22 cellular contexts compared by ENCODE assay signal in the genomic region with DNA sequence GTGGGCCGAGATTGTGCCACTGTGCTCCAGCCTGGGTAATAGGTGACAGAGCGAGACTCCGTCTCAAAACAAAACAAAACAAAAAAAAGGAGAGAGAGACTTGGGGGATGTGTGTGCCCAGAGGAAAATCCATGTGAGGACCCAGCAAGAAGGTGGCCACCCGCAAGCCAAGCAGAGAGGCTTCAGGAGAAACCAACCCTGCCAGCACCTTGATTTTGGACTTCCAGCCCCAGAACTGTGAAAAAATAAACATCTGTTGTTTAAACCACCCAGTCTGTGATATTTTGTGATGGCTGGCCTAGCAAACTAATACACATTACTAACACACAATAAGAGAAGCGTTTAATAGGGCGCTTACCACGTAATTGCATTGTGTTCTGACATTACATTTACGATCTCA. TPM values are rescaled to one million over a fixed set of nuclear protein-coding genes. Genes with fewer than 3 reads are reported as not detected.
DNase-seq lines count a peak whose midpoint lies in the region; ATAC-seq and TF ChIP-seq lines count a peak whose summit lies in the region.
"Had no signal": no experiment of that assay in that cellular context is flagged by ENCODE, and none has a peak within 500 bp of the region (broad histone marks: within the 10 kb centered on the region; RNA-seq: fewer than 3 reads in every experiment).

No MANE protein-coding gene starts in this region.

- no peak overlapping the region for H2BK120ac ChIP-seq in neuronal stem cell (ENCODE audit: low read depth, low read length)

- H2AFZ ChIP-seq in mammary epithelial cell (ENCODE audit: low read depth, low read length) (no peak overlapping the region), neuronal stem cell (ENCODE audit: low read length) (no peak overlapping the region)

- ATAC-seq in HG03439 (IDR thresholded peaks at IDR 0.05; ENCODE audit: unreplicated experiment): no peak
- ATAC-seq in GM21717 (IDR thresholded peaks at IDR 0.05; ENCODE audit: unreplicated experiment): no peak
- ATAC-seq: SK-N-SH treated with all-trans-retinoic acid at 6 μM for 48 hours; stimulated activated naive CD8-positive, alpha-beta T cell treated with anti-CD3 and anti-CD28 coated beads, Interleukin-15, amount 100 ng/mL, for 72 hours had no signal

- H2BK5ac ChIP-seq in neuronal stem cell (ENCODE audit: low read length): no peak overlapping the region

- no peaks in the 10 kb centered on the region for H3K79me1 ChIP-seq in neuronal stem cell (ENCODE audit: low read depth, low read length)

- no peak overlapping the region for H3K4me3 Mint-ChIP-seq in endodermal cell
- H3K4me3 Mint-ChIP-seq: activated T-cell treated with anti-CD3 and anti-CD28 coated beads, Interleukin-2, amount 50 U/mL, for 24 hours; stimulated activated naive CD8-positive, alpha-beta T cell treated with anti-CD3 and anti-CD28 coated beads, Interleukin-15, amount 100 ng/mL, for 72 hours had no signal

- H3K4ac ChIP-seq in neuronal stem cell (ENCODE audit: low read length): no peak overlapping the region

- intact Hi-C loops in breast epithelium (cut with DNase I; ENCODE audit: low total_unique reads) (loop anchor here (5.0 kb wide), 1 partner anchor 78 kb away; no protein-coding TSS in a partner anchor), mammary epithelial cell (cut with micrococcal nuclease) (loop anchor here (10.0 kb wide), 1 partner anchor 435 kb away; a partner anchor contains a TSS), transverse colon (cut with DNase I; ENCODE audit: low total_unique reads) (no loop called here)

- H3K9ac ChIP-seq in mammary epithelial cell (ENCODE audit: insufficient read depth, low read length) (no peak overlapping the region), endodermal cell (ENCODE audit: extremely low read depth, low read length, poor library complexity, severe bottlenecking) (no peak overlapping the region), neuronal stem cell (ENCODE audit: low read depth, low read length, poor library complexity) (no peak overlapping the region)

- H3K27ac ChIP-seq in breast epithelium (peak overlapping the region; percentile 9 to 98), mammary epithelial cell (ENCODE audit: insufficient read depth, low read depth, low read length) (no peak overlapping the region), endodermal cell (ENCODE audit: low read depth, low read length) (no peak overlapping the region), neuronal stem cell (replicated peaks; ENCODE audit: low read length) (no peak overlapping the region), transverse colon (peak overlapping the region; percentile 98)

- H3K18ac ChIP-seq in neuronal stem cell (ENCODE audit: low read length): no peak overlapping the region

- H3K27ac Mint-ChIP-seq in endodermal cell: peak overlapping the region; percentile 59
- H3K27ac Mint-ChIP-seq: activated T-cell treated with anti-CD3 and anti-CD28 coated beads, Interleukin-2, amount 50 U/mL, for 24 hours; stimulated activated naive CD8-positive, alpha-beta T cell treated with anti-CD3 and anti-CD28 coated beads, Interleukin-15, amount 100 ng/mL, for 72 hours had no signal

- H3K36me3 Mint-ChIP-seq in endodermal cell (ENCODE audit: low read depth): no peaks in the 10 kb centered on the region

- H3K4me2 ChIP-seq in mammary epithelial cell (ENCODE audit: insufficient read depth, low read depth, low read length) (no peak overlapping the region), neuronal stem cell (ENCODE audit: insufficient read depth, low read length, poor library complexity, severe bottlenecking) (no peak overlapping the region)

- no peak overlapping the region for H2BK12ac ChIP-seq in neuronal stem cell (ENCODE audit: low read length)

- no peaks in the 10 kb centered on the region for H3K9me3 Mint-ChIP-seq in endodermal cell
- H3K9me3 Mint-ChIP-seq: activated T-cell treated with anti-CD3 and anti-CD28 coated beads, Interleukin-2, amount 50 U/mL, for 24 hours; stimulated activated naive CD8-positive, alpha-beta T cell treated with anti-CD3 and anti-CD28 coated beads, Interleukin-15, amount 100 ng/mL, for 72 hours had no signal

- no peak overlapping the region for H3K23ac ChIP-seq in neuronal stem cell (ENCODE audit: low read depth, low read length, poor library complexity)

- no peaks in the 10 kb centered on the region for H3K9me3 ChIP-seq in breast epithelium
- H3K9me3 ChIP-seq in mammary epithelial cell (replicated peaks; ENCODE audit: insufficient read depth, low read length): no peaks in the 10 kb centered on the region
- H3K9me3 ChIP-seq in endodermal cell (ENCODE audit: control insufficient read depth, low read length): no peaks in the 10 kb centered on the region
- no peaks in the 10 kb centered on the region for H3K9me3 ChIP-seq in neuronal stem cell (replicated peaks in 1 of 2; ENCODE audit: control insufficient read depth in 2 of 2, insufficient read depth in 1 of 2, low read depth in 1 of 2, low read length in 2 of 2)
- H3K9me3 ChIP-seq in transverse colon: no peaks in the 10 kb centered on the region
- H3K9me3 ChIP-seq: esophagus squamous epithelium, HAP-1 had no signal

- TF ChIP-seq CTCF in breast epithelium (IDR thresholded peaks at IDR 0.05) (no peak), mammary epithelial cell (conservative IDR thresholded peaks at IDR 0.05 in 1 of 2, IDR thresholded peaks at IDR 0.05 in 1 of 2; ENCODE audit: extremely low read depth in 1 of 2, insufficient read depth in 1 of 2, low read depth in 1 of 2, low read length in 2 of 2) (no peak), endodermal cell (conservative IDR thresholded peaks at IDR 0.05) (no peak), transverse colon (IDR thresholded peaks at IDR 0.05) (no peak)

- BruUV-seq in mammary epithelial cell (replicated peaks; lab: Mats Ljungman, UMichigan): no TSS peak

- H3K4me1 Mint-ChIP-seq in endodermal cell: peaks cover 18% of the 10 kb centered on the region

- TF ChIP-seq POLR2A in breast epithelium (IDR thresholded peaks at IDR 0.05): no peak
- no peak for TF ChIP-seq POLR2A in transverse colon (IDR thresholded peaks at IDR 0.05)

- no peaks in the 10 kb centered on the region for H3K27me3 Mint-ChIP-seq in endodermal cell (ENCODE audit: insufficient read depth)
- H3K27me3 Mint-ChIP-seq: activated T-cell treated with anti-CD3 and anti-CD28 coated beads, Interleukin-2, amount 50 U/mL, for 24 hours; stimulated activated naive CD8-positive, alpha-beta T cell treated with anti-CD3 and anti-CD28 coated beads, Interleukin-15, amount 100 ng/mL, for 72 hours had no signal

- H4K8ac ChIP-seq in neuronal stem cell (ENCODE audit: low read depth, low read length): no peak overlapping the region

- no peaks in the 10 kb centered on the region for H3K79me2 ChIP-seq in mammary epithelial cell (ENCODE audit: insufficient read depth, low read length)

- H4K20me1 ChIP-seq in mammary epithelial cell (ENCODE audit: insufficient read depth, low read length): no peaks in the 10 kb centered on the region

- no peak overlapping the region for H4K91ac ChIP-seq in neuronal stem cell (ENCODE audit: low read depth, low read length, poor library complexity)

- peaks cover 11 to 31% of the 10 kb centered on the region in 2 donors for H3K4me1 ChIP-seq in breast epithelium
- H3K4me1 ChIP-seq in mammary epithelial cell (ENCODE audit: insufficient read depth, low read length): peaks cover 20% of the 10 kb centered on the region
- H3K4me1 ChIP-seq in endodermal cell (ENCODE audit: control insufficient read depth, insufficient read depth, low read length): peaks cover 13% of the 10 kb centered on the region
- peaks cover 7 to 15% of the 10 kb centered on the region in 2 donors for H3K4me1 ChIP-seq in neuronal stem cell (ENCODE audit: control insufficient read depth in 2 of 2, insufficient read depth in 1 of 2, low read depth in 1 of 2, low read length in 2 of 2)
- peaks cover 24 to 60% (median 50%) of the 10 kb centered on the region in 4 donors for H3K4me1 ChIP-seq in transverse colon

- DNase-seq in breast epithelium (ENCODE audit: low spot score in 2 of 2): no peak
- no peak for DNase-seq in mammary epithelial cell
- DNase-seq in endodermal cell: no peak
- DNase-seq in neuronal stem cell (ENCODE audit: low spot score): no peak
- no peak for DNase-seq in transverse colon
- DNase-seq in islet precursor cell: no peak
- DNase-seq: activated CD8-positive, alpha-beta memory T cell treated with anti-CD3 and anti-CD28 coated beads for 24 hours; activated naive CD4-positive, alpha-beta T cell; activated T-cell treated with anti-CD3 and anti-CD28 coated beads, Interleukin-2, amount 50 U/mL, for 24 hours; AML-193; esophagus squamous epithelium; NCI-H1694; occipital lobe; retina; stimulated activated CD4-positive, alpha-beta T cell treated with anti-CD3 and anti-CD28 coated beads, Interleukin-12 subunit alpha, Interleukin-12 subunit beta, amount 100 ng/mL, for 4 hours; stimulated activated naive CD8-positive, alpha-beta T cell treated with anti-CD3 and anti-CD28 coated beads, Interleukin-15, amount 100 ng/mL, for 72 hours; T-helper 2 cell had no signal

- CTCF ChIA-PET in mammary epithelial cell (lab: Charles Lee; ENCODE audit: low non-redundant PET): no interaction called here

- dilution Hi-C loops in mammary epithelial cell (cut with HindIII; ENCODE audit: low sequenced_read_pairs): no loop called here

- WGBS in mammary epithelial cell (ENCODE audit: low coverage, missing lambda C conversion rate): 87% methylated on average over 6 of the region's 8 CpGs
- 95 to 96% methylated on average over 5 to 8 of the region's 8 CpGs for WGBS in endodermal cell (ENCODE audit: insufficient coverage in 1 of 2, insufficient read length in 1 of 2), 2 experiments
- WGBS in neuronal stem cell (ENCODE audit: extremely low coverage in 2 of 2, insufficient read length in 2 of 2, insufficient replicate concordance in 1 of 2), 2 donors: no CpG with 5 or more reads among the region's 8 CpGs
- 83 to 91% methylated on average over 8 of the region's 8 CpGs for WGBS in transverse colon (ENCODE audit: low coverage in 1 of 2), 2 donors

- no peaks in the 10 kb centered on the region for H3K27me3 ChIP-seq in breast epithelium
- H3K27me3 ChIP-seq in mammary epithelial cell (ENCODE audit: insufficient read depth, low read length): no peaks in the 10 kb centered on the region
- no peaks in the 10 kb centered on the region for H3K27me3 ChIP-seq in endodermal cell (ENCODE audit: control insufficient read depth, insufficient read depth, low read length, poor library complexity, severe bottlenecking)
- no peaks in the 10 kb centered on the region for H3K27me3 ChIP-seq in neuronal stem cell (ENCODE audit: control insufficient read depth in 3 of 3, insufficient read depth in 3 of 3, low read depth in 1 of 3, low read length in 3 of 3)
- no peaks in the 10 kb centered on the region for H3K27me3 ChIP-seq in transverse colon
- H3K27me3 ChIP-seq: esophagus squamous epithelium had no signal

- H3K36me3 ChIP-seq in breast epithelium (no peaks in the 10 kb centered on the region), mammary epithelial cell (ENCODE audit: insufficient read depth, low read length) (no peaks in the 10 kb centered on the region), endodermal cell (ENCODE audit: control insufficient read depth, insufficient read depth, low read length) (no peaks in the 10 kb centered on the region), neuronal stem cell (replicated peaks in 1 of 2; ENCODE audit: control insufficient read depth in 2 of 2, insufficient read depth in 2 of 2, low read length in 2 of 2) (no peaks in the 10 kb centered on the region), transverse colon (no peaks in the 10 kb centered on the region)
- H3K36me3 ChIP-seq: esophagus squamous epithelium, HAP-1 had no signal

- in situ Hi-C loops in mammary epithelial cell (cut with MboI; ENCODE audit: low sequenced_read_pairs in 2 of 2) (loop anchor here in 1 of 2 donors (10.0 kb wide), 1 partner anchor 65 kb away; no protein-coding TSS in a partner anchor), transverse colon (cut with MboI; ENCODE audit: low pct_ligation_motif_present in 1 of 4, low pct_unique_long_range_greater_than_20kb in 1 of 4, low sequenced_read_pairs in 3 of 4) (loop anchor here in 1 of 4 donors (10.0 kb wide), 1 partner anchor 155 kb away; no protein-coding TSS in a partner anchor)

- peak overlapping the region; percentile 53 for H2AK5ac ChIP-seq in neuronal stem cell (ENCODE audit: low read depth, low read length)

- H2BK15ac ChIP-seq in neuronal stem cell (ENCODE audit: low read length): no peak overlapping the region

- TF ChIP-seq EP300 in transverse colon (IDR thresholded peaks at IDR 0.05; ENCODE audit: low read depth): no peak

- H3K14ac ChIP-seq in neuronal stem cell (ENCODE audit: low read length): no peak overlapping the region

- H3K4me3 ChIP-seq in breast epithelium: no peak overlapping the region
- no peak overlapping the region for H3K4me3 ChIP-seq in mammary epithelial cell (replicated peaks in 1 of 3; ENCODE audit: insufficient read depth in 1 of 3, low read depth in 2 of 3, low read length in 3 of 3)
- no peak overlapping the region for H3K4me3 ChIP-seq in endodermal cell (ENCODE audit: low read length)
- no peak overlapping the region for H3K4me3 ChIP-seq in neuronal stem cell (ENCODE audit: low read length in 2 of 2)
- H3K4me3 ChIP-seq in transverse colon: no peak overlapping the region
- H3K4me3 ChIP-seq: coronary artery, esophagus squamous epithelium, HAP-1 had no signal

RNA-seq across cellular contexts. Expression of a gene that starts 21.2 kb away (rescaled TPM):
- 10 to 100 TPM; 52.3 to 71.1 (median 58.1) TPM for total RNA-seq in breast epithelium
- 10 to 100 TPM; 34.7 to 56.9 TPM for total RNA-seq in mammary epithelial cell
- polyA plus RNA-seq in mammary epithelial cell: 127 TPM
- polyA minus RNA-seq in mammary epithelial cell: 136 TPM
- 10 to 100 TPM; 52.9 to 53.9 TPM for total RNA-seq in endodermal cell
- 69.6 TPM for polyA plus RNA-seq in endodermal cell (2013, experiment 1 of 2)
- polyA plus RNA-seq in endodermal cell (2013, experiment 2 of 2): 65.8 TPM
- 68.5 TPM for polyA plus RNA-seq in neuronal stem cell (2013, experiment 1 of 2)
- 67.9 TPM for polyA plus RNA-seq in neuronal stem cell (2013, experiment 2 of 2)
- 100 to 1,000 TPM in 1 of 4 donors, 10 to 100 TPM in 3; 68.5 to 317 (median 93.3) TPM for total RNA-seq in transverse colon

RNA-seq across cellular contexts. Expression of a gene that starts 46.6 kb away (rescaled TPM):
- total RNA-seq in breast epithelium (1 to 10 TPM; 4.9 to 9.9 (median 6.1) TPM), mammary epithelial cell (1 to 10 TPM; 5.8 to 7.4 TPM), endodermal cell (10 to 100 TPM; 28.3 to 33.3 TPM), transverse colon (1 to 10 TPM in 2 of 4 donors, under 1 TPM in 2; 0.37 to 3.0 (median 1.5) TPM)
- 4.4 TPM for polyA plus RNA-seq in mammary epithelial cell
- 12.1 TPM for polyA minus RNA-seq in mammary epithelial cell
- polyA plus RNA-seq in endodermal cell (2013, experiment 1 of 2): 18.0 TPM
- 17.1 TPM for polyA plus RNA-seq in endodermal cell (2013, experiment 2 of 2)
- polyA plus RNA-seq in neuronal stem cell (2013, experiment 1 of 2): 10.2 TPM
- 10.4 TPM for polyA plus RNA-seq in neuronal stem cell (2013, experiment 2 of 2)

Comparison
In these comparisons a context has a peak if more than half of its experiments do, and no peak if none do; other contexts are left out.
1. H3K27ac ChIP-seq: peak in breast epithelium (2 of 2) and transverse colon (4 of 4); none in mammary epithelial cell (single experiment), endodermal cell (single experiment) and neuronal stem cell (single experiment).